In genomic region chr1:120850071-120850530, GRCh38 we compare ENCODE assay signal across 10 cellular contexts. TPM values are rescaled to one million over a fixed set of nuclear protein-coding genes. Genes with fewer than 3 reads are reported as not detected.
A peak's percentile ranks its signal among the peaks of the same experiment; 100 is the strongest.
DNase-seq lines count a peak whose midpoint lies in the region; ATAC-seq, FAIRE-seq and TF ChIP-seq lines count a peak whose summit lies in the region.
"Not testable (repeated sequence)": the region's sequence is repeated elsewhere in the genome, so short reads cannot be mapped to it uniquely, and the experiment has no call there.
"Had no signal": no experiment of that assay in that cellular context is flagged by ENCODE, and none has a peak within 500 bp of the region (broad histone marks: within the 10 kb centered on the region; RNA-seq: fewer than 3 reads in every experiment).

No MANE protein-coding gene starts in this region.

- H3K9me3 ChIP-seq in right lobe of liver = not testable (repeated sequence)

- H3K27me3 ChIP-seq in right lobe of liver = not testable (repeated sequence)

- H3K4me3 ChIP-seq in GM12865 (ENCODE audit: low read depth, low read length) = peak overlapping the region; percentile 28
- peak overlapping the region; percentile 44 for H3K4me3 ChIP-seq in epithelial cell of esophagus (ENCODE audit: low read length)
- H3K4me3 ChIP-seq in right lobe of liver = peak overlapping the region in 1 of 3 donors; percentile 48

- H3K36me3 ChIP-seq in right lobe of liver = not testable (repeated sequence)

- TF ChIP-seq POLR2A in right lobe of liver (IDR thresholded peaks at IDR 0.05) = not testable (repeated sequence)

- no CpG with 5 or more reads among the region's 14 CpGs for WGBS in right lobe of liver (ENCODE audit: insufficient coverage, low coverage, low lambda C conversion rate, missing lambda C conversion rate)

- not testable (repeated sequence) for FAIRE-seq in RCC 7860 (lab: Jason Lieb, UNC)

- not testable (repeated sequence) for TF ChIP-seq CTCF in GM12865 (IDR thresholded peaks at IDR 0.05; ENCODE audit: insufficient read depth, low read depth, low read length, missing control alignments); epithelial cell of esophagus (IDR thresholded peaks at IDR 0.05; ENCODE audit: insufficient read depth, low read depth, low read length, missing control alignments); right lobe of liver (IDR thresholded peaks at IDR 0.05)

- H3K27ac Mint-ChIP-seq in activated naive CD4-positive, alpha-beta T cell treated with anti-CD3 and anti-CD28 coated beads, Interleukin-2, amount 50 U/mL, for 72 hours = peak overlapping the region; percentile 97 to 100

- ATAC-seq in HG03571 (IDR thresholded peaks at IDR 0.05; ENCODE audit: unreplicated experiment) (peak; percentile 10), right lobe of liver (peak in 3 of 4 donors; percentile 7 to 11 (median 10))
- ATAC-seq in activated naive CD4-positive, alpha-beta T cell treated with anti-CD3 and anti-CD28 coated beads, Interleukin-2, amount 50 U/mL, for 72 hours = peak; percentile 17 to 64

- not testable (repeated sequence) for H3K9me3 Mint-ChIP-seq in activated naive CD4-positive, alpha-beta T cell treated with anti-CD3 and anti-CD28 coated beads, Interleukin-2, amount 50 U/mL, for 72 hours

- intact Hi-C loops in right lobe of liver (cut with DNase I) = not testable (repeated sequence)

- not testable (repeated sequence) for H3K36me3 Mint-ChIP-seq in activated naive CD4-positive, alpha-beta T cell treated with anti-CD3 and anti-CD28 coated beads, Interleukin-2, amount 50 U/mL, for 72 hours

- DNase-seq in A172 (ENCODE audit: low spot score) (peak; percentile 34), GM12865 (ENCODE audit: low read depth) (peak; percentile 88), RCC 7860 (ENCODE audit: low spot score) (peak; percentile 69), epithelial cell of esophagus (ENCODE audit: low read depth) (peak; percentile 6), putamen (ENCODE audit: low spot score) (peak; percentile 3)
- not testable (repeated sequence) for DNase-seq in activated naive CD4-positive, alpha-beta T cell treated with anti-CD3 and anti-CD28 coated beads, Interleukin-2, amount 50 U/mL, for 72 hours (ENCODE audit: low spot score in 2 of 2); right lobe of liver

- not testable (repeated sequence) for H3K4me1 ChIP-seq in right lobe of liver

- H3K27ac ChIP-seq in right lobe of liver = peak overlapping the region in 2 of 3 donors; percentile 65 to 79

RNA-seq across cellular contexts. Expression of gene PPIAL4A, which starts 39.5 kb away (rescaled TPM):
- not detected in 2 replicates for total RNA-seq in A172 (2014; rRNA removed; shearing (Covaris generic))
- total RNA-seq in activated naive CD4-positive, alpha-beta T cell treated with anti-CD3 and anti-CD28 coated beads, Interleukin-2, amount 50 U/mL, for 72 hours = not detected
- total RNA-seq in right lobe of liver = not detected
- total RNA-seq: glomerular endothelial cell, ovary had no signal
